In genomic region chr22:23834406-23834805, GRCh38 we compare ENCODE assay signal across 22 cellular contexts. TPM values are rescaled to one million over a fixed set of nuclear protein-coding genes. Genes with fewer than 3 reads are reported as not detected.
DNase-seq lines count a peak whose midpoint lies in the region; ATAC-seq and TF ChIP-seq lines count a peak whose summit lies in the region.
"Had no signal": no experiment of that assay in that cellular context is flagged by ENCODE, and none has a peak within 500 bp of the region (broad histone marks: within the 10 kb centered on the region; RNA-seq: fewer than 3 reads in every experiment).

No MANE protein-coding gene starts in this region.

- intact Hi-C loops in Right ventricle myocardium inferior (cut with DNase I) = loop anchor here (5.0 kb wide), 1 partner anchor 47 kb away; the partner anchor contains the start of gene SMARCB1
- intact Hi-C loops in left cardiac atrium (cut with DNase I) = no loop called here
- intact Hi-C loops in posterior vena cava (cut with DNase I) = no loop called here
- intact Hi-C loops in tibial artery (cut with DNase I; ENCODE audit: low total_unique reads) = no loop called here

- H3K36me3 ChIP-seq in tibial artery = peaks cover 0 to 72% (median 42%) of the 10 kb centered on the region in 3 donors
- H3K36me3 ChIP-seq: uterus had no signal

- H3K9me3 ChIP-seq in tibial artery = no peaks in the 10 kb centered on the region
- H3K9me3 ChIP-seq: left lung, uterus had no signal

- ATAC-seq in Right ventricle myocardium inferior (no peak), left cardiac atrium (no peak), GM19467 (IDR thresholded peaks at IDR 0.05; ENCODE audit: unreplicated experiment) (no peak)
- ATAC-seq: HepG2; left lung; naive thymus-derived CD8-positive, alpha-beta T cell; T-helper 17 cell had no signal

- H3K27ac ChIP-seq in coronary artery (peak overlapping the region; percentile 50 to 72), tibial artery (peak overlapping the region; percentile 29 to 61)
- H3K27ac ChIP-seq: left lung, SK-N-MC, uterus had no signal

- H3K27me3 ChIP-seq in tibial artery = no peaks in the 10 kb centered on the region
- H3K27me3 ChIP-seq: left lung, uterus had no signal

- H3K4me3 ChIP-seq in coronary artery = no peak overlapping the region
- no peak overlapping the region for H3K4me3 ChIP-seq in tibial artery
- H3K4me3 ChIP-seq: left lung, SK-N-MC, uterus had no signal

- H3K4me3 Mint-ChIP-seq in nephron progenitor cell = no peak overlapping the region
- no peak overlapping the region for H3K4me3 Mint-ChIP-seq in activated naive CD8-positive, alpha-beta T cell treated with anti-CD3 and anti-CD28 coated beads for 36 hours
- H3K4me3 Mint-ChIP-seq: naive thymus-derived CD8-positive, alpha-beta T cell; T-helper 17 cell had no signal

- peaks cover 32% of the 10 kb centered on the region for H3K4me1 Mint-ChIP-seq in nephron progenitor cell
- peaks cover 14% of the 10 kb centered on the region for H3K4me1 Mint-ChIP-seq in activated naive CD8-positive, alpha-beta T cell treated with anti-CD3 and anti-CD28 coated beads for 36 hours

- TF ChIP-seq CTCF in coronary artery (IDR thresholded peaks at IDR 0.05) (no peak), tibial artery (IDR thresholded peaks at IDR 0.05) (no peak), nephron progenitor cell (IDR thresholded peaks at IDR 0.05) (no peak)

- H3K27ac Mint-ChIP-seq in nephron progenitor cell = no peak overlapping the region
- H3K27ac Mint-ChIP-seq in activated naive CD8-positive, alpha-beta T cell treated with anti-CD3 and anti-CD28 coated beads for 36 hours = no peak overlapping the region
- H3K27ac Mint-ChIP-seq: T-helper 17 cell had no signal

- H3K27me3 Mint-ChIP-seq in nephron progenitor cell (ENCODE audit: low read depth, poor library complexity) = peaks cover 5% of the 10 kb centered on the region
- peaks cover 4% of the 10 kb centered on the region for H3K27me3 Mint-ChIP-seq in activated naive CD8-positive, alpha-beta T cell treated with anti-CD3 and anti-CD28 coated beads for 36 hours
- H3K27me3 Mint-ChIP-seq: T-helper 17 cell had no signal

- H3K4me1 ChIP-seq in tibial artery = peaks cover 0 to 44% (median 34%) of the 10 kb centered on the region in 4 donors

- DNase-seq in Right ventricle myocardium inferior (ENCODE audit: missing footprints) = peak; percentile 52
- DNase-seq in left cardiac atrium = no peak
- no peak for DNase-seq in coronary artery (ENCODE audit: low spot score)
- peak; percentile 63 for DNase-seq in posterior vena cava (ENCODE audit: low spot score)
- no peak for DNase-seq in tibial artery
- no peak for DNase-seq in nephron progenitor cell
- DNase-seq in activated naive CD8-positive, alpha-beta T cell treated with anti-CD3 and anti-CD28 coated beads for 36 hours = no peak
- DNase-seq: activated CD8-positive, alpha-beta memory T cell treated with anti-CD3 and anti-CD28 coated beads for 24 hours; effector memory CD4-positive, alpha-beta T cell; MV-4-11; NCI-H1436 treated with DMSO at 0.1 percent for 48 hours; NCI-H2107; NCI-H82; RPMI8226; stimulated activated CD4-positive, alpha-beta T cell treated with anti-CD3 and anti-CD28 coated beads, Interleukin-2, amount 100 ng/mL, for 48 hours; T-helper 17 cell had no signal

- H3K9me3 Mint-ChIP-seq in nephron progenitor cell = no peaks in the 10 kb centered on the region
- H3K9me3 Mint-ChIP-seq in activated naive CD8-positive, alpha-beta T cell treated with anti-CD3 and anti-CD28 coated beads for 36 hours = no peaks in the 10 kb centered on the region
- H3K9me3 Mint-ChIP-seq: naive thymus-derived CD8-positive, alpha-beta T cell had no signal

- peaks cover 26% of the 10 kb centered on the region for H3K36me3 Mint-ChIP-seq in nephron progenitor cell (ENCODE audit: low read depth)
- H3K36me3 Mint-ChIP-seq in activated naive CD8-positive, alpha-beta T cell treated with anti-CD3 and anti-CD28 coated beads for 36 hours = peaks cover 6% of the 10 kb centered on the region

RNA-seq across cellular contexts. Expression of gene DERL3, which starts 4.4 kb away (rescaled TPM):
- total RNA-seq in Right ventricle myocardium inferior (3.1 TPM), left cardiac atrium (1 to 10 TPM; 5.8 to 6.5 TPM), posterior vena cava (under 1 TPM; 0.83 to 0.95 TPM)
- total RNA-seq in activated naive CD8-positive, alpha-beta T cell treated with anti-CD3 and anti-CD28 coated beads for 36 hours = 1 to 10 TPM; 4.0 to 5.9 TPM
- total RNA-seq: HepG2 had no signal

RNA-seq across cellular contexts. Expression of gene SLC2A11, which starts 23.3 kb away (rescaled TPM):
- total RNA-seq in Right ventricle myocardium inferior = 20.3 TPM
- total RNA-seq in left cardiac atrium = 10 to 100 TPM; 15.0 TPM
- total RNA-seq in posterior vena cava = 1 to 10 TPM; 4.9 to 7.4 TPM
- 1 to 10 TPM; 5.2 to 5.9 TPM for total RNA-seq in activated naive CD8-positive, alpha-beta T cell treated with anti-CD3 and anti-CD28 coated beads for 36 hours

RNA-seq across cellular contexts. Expression of gene SMARCB1, which starts 47.6 kb away (rescaled TPM):
- 52.5 TPM for total RNA-seq in Right ventricle myocardium inferior
- 10 to 100 TPM; 46.6 to 54.8 TPM for total RNA-seq in left cardiac atrium
- 10 to 100 TPM; 42.6 to 45.8 TPM for total RNA-seq in posterior vena cava
- 10 to 100 TPM; 94.3 to 94.5 TPM for total RNA-seq in activated naive CD8-positive, alpha-beta T cell treated with anti-CD3 and anti-CD28 coated beads for 36 hours

RNA-seq across cellular contexts. Expression of gene MIF, which starts 59.8 kb away (rescaled TPM):
- 272 TPM for total RNA-seq in Right ventricle myocardium inferior
- 100 to 1,000 TPM; 292 to 347 TPM for total RNA-seq in left cardiac atrium
- 100 to 1,000 TPM; 385 to 448 TPM for total RNA-seq in posterior vena cava
- 1,000 to 10,000 TPM; 1,236 to 1,275 TPM for total RNA-seq in activated naive CD8-positive, alpha-beta T cell treated with anti-CD3 and anti-CD28 coated beads for 36 hours

Comparison
In these comparisons a context has a peak if more than half of its experiments do, and no peak if none do; other contexts are left out.
1. DNase-seq: peak in Right ventricle myocardium inferior (single experiment) and posterior vena cava (single experiment); none in left cardiac atrium (single experiment), coronary artery (single experiment), tibial artery (0 of 2), nephron progenitor cell (single experiment) and activated naive CD8-positive, alpha-beta T cell treated with anti-CD3 and anti-CD28 coated beads for 36 hours (single experiment).